1 cellular context compared by ENCODE assay signal in the genomic region with DNA sequence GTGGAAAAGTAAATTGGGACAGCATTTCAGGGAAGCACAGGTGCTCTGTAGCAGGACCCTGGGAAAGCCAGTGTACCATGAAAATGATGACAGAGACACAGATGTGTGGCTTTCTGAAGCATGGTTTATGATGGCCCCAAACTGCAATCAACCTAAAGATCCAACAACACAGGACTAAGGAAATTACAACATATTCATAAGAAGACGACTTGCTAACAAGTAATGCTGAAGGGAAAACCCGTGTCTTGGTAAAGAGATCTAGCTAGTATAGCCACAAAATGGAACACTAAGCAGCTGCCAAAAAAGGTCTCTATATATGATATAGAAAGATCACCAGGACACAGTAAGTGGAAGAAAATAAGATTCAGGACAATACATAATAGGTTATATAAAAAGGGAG.
TF ChIP-seq lines count a peak whose summit lies in the region.

No MANE protein-coding gene starts in this region.

TF ChIP-seq in endothelial cell of umbilical vein, 7 proteins besides CTCF, POLR2A, EP300 and RAD21:
- TF ChIP-seq MYC (IDR thresholded peaks at IDR 0.05; ENCODE audit: low read depth, low read length) = no peak
- TF ChIP-seq JUN (IDR thresholded peaks at IDR 0.05; ENCODE audit: borderline replicate concordance, insufficient read depth, insufficient read length, low read depth) = no peak
- TF ChIP-seq EZH2 (IDR thresholded peaks at IDR 0.05; ENCODE audit: borderline replicate concordance, low read depth, low read length, severe bottlenecking) = no peak
- no peak for TF ChIP-seq FOS (IDR thresholded peaks at IDR 0.05; ENCODE audit: borderline replicate concordance, insufficient read depth, low read length)
- TF ChIP-seq, protein P1, sequence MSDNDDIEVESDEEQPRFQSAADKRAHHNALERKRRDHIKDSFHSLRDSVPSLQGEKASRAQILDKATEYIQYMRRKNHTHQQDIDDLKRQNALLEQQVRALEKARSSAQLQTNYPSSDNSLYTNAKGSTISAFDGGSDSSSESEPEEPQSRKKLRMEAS (IDR thresholded peaks at IDR 0.05; ENCODE audit: insufficient read depth, insufficient read length) = no peak
- TF ChIP-seq GATA2 (IDR thresholded peaks at IDR 0.05; ENCODE audit: insufficient read depth, insufficient read length, low read depth, low read length) = no peak
- TF ChIP-seq POLR2AphosphoS5 (IDR thresholded peaks at IDR 0.05; ENCODE audit: insufficient read depth, low read depth, low read length) = no peak
